Comparison of ENCODE assay signal across 18 cellular contexts in the genomic region with DNA sequence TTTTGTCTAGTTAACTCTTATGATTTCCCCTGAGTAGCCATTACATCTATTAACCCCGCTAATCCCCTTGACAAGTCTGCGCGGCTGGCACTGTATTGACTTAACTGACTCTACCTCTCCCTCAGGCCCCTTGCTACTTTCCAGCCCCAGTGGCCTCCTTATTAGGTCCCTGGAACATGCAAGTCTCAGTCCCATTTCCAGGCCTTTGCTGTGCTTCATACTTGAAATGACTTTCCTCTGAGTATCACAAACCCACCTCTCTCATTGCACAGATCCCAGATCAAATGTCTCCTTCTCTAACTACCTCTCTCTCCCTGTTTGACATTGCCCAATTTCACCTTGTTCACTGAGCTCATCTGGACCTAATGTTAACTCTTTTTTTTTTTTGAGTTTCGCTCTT. TPM values are rescaled to one million over a fixed set of nuclear protein-coding genes. Genes with fewer than 3 reads are reported as not detected.
DNase-seq lines count a peak whose midpoint lies in the region; ATAC-seq and TF ChIP-seq lines count a peak whose summit lies in the region.
"Had no signal": no experiment of that assay in that cellular context is flagged by ENCODE, and none has a peak within 500 bp of the region (broad histone marks: within the 10 kb centered on the region; RNA-seq: fewer than 3 reads in every experiment).

No MANE protein-coding gene starts in this region.

- H2AFZ ChIP-seq in Karpas-422 (ENCODE audit: low read length): no peak overlapping the region

- no peak for ATAC-seq in central memory CD8-positive, alpha-beta T cell (replicated peaks; ENCODE audit: extremely low read depth, poor library complexity, severe bottlenecking)
- ATAC-seq in mucosa of descending colon: no peak
- ATAC-seq in HG03097 (IDR thresholded peaks at IDR 0.05; ENCODE audit: low FRiP score, unreplicated experiment): no peak
- ATAC-seq in sciatic nerve: no peak

- no peak for DNase-seq in T-helper 2 cell treated with Interferon-gamma antibody and Interleukin-4, amounts not matched to agents 5 μg/mL and 100 μg/mL, for 36 hours (ENCODE audit: low spot score)
- no peak for DNase-seq in T-helper 2 cell
- no peak for DNase-seq in Karpas-422
- no peak for DNase-seq in central memory CD8-positive, alpha-beta T cell (ENCODE audit: low spot score in 2 of 2)
- no peak for DNase-seq in neural crest cell (ENCODE audit: low read depth, low spot score)
- DNase-seq in mucosa of descending colon: no peak
- no peak for DNase-seq in sciatic nerve (ENCODE audit: low spot score)
- DNase-seq: 8988T; activated CD4-positive, alpha-beta T cell treated with anti-CD3 and anti-CD28 coated beads, Interleukin-2, amount 50 U/mL, for 48 hours; NCI-H1436; NCI-H446 treated with DMSO at 0.1 percent for 48 hours; SHP77; T1000 had no signal

- H4K20me1 ChIP-seq in Karpas-422 (ENCODE audit: insufficient read depth, low read depth, low read length): no peaks in the 10 kb centered on the region; the same call in 1 of the 2 replicates

- H3K9ac ChIP-seq in Karpas-422 (ENCODE audit: low read length): no peak overlapping the region

- peak overlapping the region; percentile 51 for H3K27ac Mint-ChIP-seq in T-helper 2 cell treated with Interferon-gamma antibody and Interleukin-4, amounts not matched to agents 5 μg/mL and 100 μg/mL, for 36 hours
- H3K27ac Mint-ChIP-seq in central memory CD8-positive, alpha-beta T cell (ENCODE audit: low read depth): no peak overlapping the region
- H3K27ac Mint-ChIP-seq in neural crest cell (ENCODE audit: unreplicated experiment): no peak overlapping the region

- H3K27me3 Mint-ChIP-seq in T-helper 2 cell treated with Interferon-gamma antibody and Interleukin-4, amounts not matched to agents 5 μg/mL and 100 μg/mL, for 36 hours (ENCODE audit: low read depth): peaks cover 10% of the 10 kb centered on the region
- peaks cover 15% of the 10 kb centered on the region for H3K27me3 Mint-ChIP-seq in central memory CD8-positive, alpha-beta T cell
- peaks cover 57% of the 10 kb centered on the region for H3K27me3 Mint-ChIP-seq in neural crest cell (ENCODE audit: low read depth)

- intact Hi-C loops in mucosa of descending colon (cut with DNase I, micrococcal nuclease) (no loop called here), sciatic nerve (cut with DNase I) (no loop called here)

- H3K4me3 Mint-ChIP-seq in T-helper 2 cell treated with Interferon-gamma antibody and Interleukin-4, amounts not matched to agents 5 μg/mL and 100 μg/mL, for 36 hours: peak overlapping the region; percentile 44
- H3K4me3 Mint-ChIP-seq in central memory CD8-positive, alpha-beta T cell: peak overlapping the region; percentile 21
- peak overlapping the region; percentile 89 for H3K4me3 Mint-ChIP-seq in neural crest cell

- H3K9me2 ChIP-seq in Karpas-422 (replicated peaks; ENCODE audit: insufficient read depth, low read length): no peaks in the 10 kb centered on the region

- no peak overlapping the region for H3K4me3 ChIP-seq in Karpas-422 (ENCODE audit: low read length)
- H3K4me3 ChIP-seq in mucosa of descending colon: no peak overlapping the region
- H3K4me3 ChIP-seq: thoracic aorta had no signal

- no peaks in the 10 kb centered on the region for H3K9me3 Mint-ChIP-seq in T-helper 2 cell treated with Interferon-gamma antibody and Interleukin-4, amounts not matched to agents 5 μg/mL and 100 μg/mL, for 36 hours
- H3K9me3 Mint-ChIP-seq in central memory CD8-positive, alpha-beta T cell: no peaks in the 10 kb centered on the region
- no peaks in the 10 kb centered on the region for H3K9me3 Mint-ChIP-seq in neural crest cell

- peak overlapping the region; percentile 92 for H3K27ac ChIP-seq in Karpas-422 (ENCODE audit: low read length)
- H3K27ac ChIP-seq: C4-2B, thoracic aorta had no signal

- H3K36me3 ChIP-seq in Karpas-422 (ENCODE audit: insufficient read depth, low read length) (peaks cover 15% of the 10 kb centered on the region), mucosa of descending colon (ENCODE audit: low read depth) (no peaks in the 10 kb centered on the region)
- H3K36me3 ChIP-seq: thoracic aorta had no signal

- H3K4me2 ChIP-seq in Karpas-422 (ENCODE audit: low read depth, low read length, poor library complexity, severe bottlenecking): no peak overlapping the region

- no peak for TF ChIP-seq CTCF in neural crest cell (conservative IDR thresholded peaks at IDR 0.05)
- no peak for TF ChIP-seq CTCF in mucosa of descending colon (IDR thresholded peaks at IDR 0.05)

- H3K9me3 ChIP-seq in Karpas-422 (ENCODE audit: low read length): no peaks in the 10 kb centered on the region
- no peaks in the 10 kb centered on the region for H3K9me3 ChIP-seq in mucosa of descending colon
- H3K9me3 ChIP-seq: thoracic aorta had no signal

- H3K4me1 ChIP-seq in Karpas-422 (ENCODE audit: low read length): peaks cover 43% of the 10 kb centered on the region
- peaks cover 17% of the 10 kb centered on the region for H3K4me1 ChIP-seq in mucosa of descending colon (ENCODE audit: low read depth)

- H3K36me3 Mint-ChIP-seq in T-helper 2 cell treated with Interferon-gamma antibody and Interleukin-4, amounts not matched to agents 5 μg/mL and 100 μg/mL, for 36 hours (ENCODE audit: low read depth): peaks cover 20% of the 10 kb centered on the region
- peaks cover 12% of the 10 kb centered on the region for H3K36me3 Mint-ChIP-seq in central memory CD8-positive, alpha-beta T cell (ENCODE audit: insufficient read depth)
- peaks cover 5% of the 10 kb centered on the region for H3K36me3 Mint-ChIP-seq in neural crest cell (ENCODE audit: low read depth)

- H3K4me1 Mint-ChIP-seq in T-helper 2 cell treated with Interferon-gamma antibody and Interleukin-4, amounts not matched to agents 5 μg/mL and 100 μg/mL, for 36 hours (ENCODE audit: low read depth): peaks cover 15% of the 10 kb centered on the region
- peaks cover 35% of the 10 kb centered on the region for H3K4me1 Mint-ChIP-seq in central memory CD8-positive, alpha-beta T cell
- peaks cover 29% of the 10 kb centered on the region for H3K4me1 Mint-ChIP-seq in neural crest cell

- peaks cover 16% of the 10 kb centered on the region for H3K79me2 ChIP-seq in Karpas-422 (ENCODE audit: low read length)

- H3K27me3 ChIP-seq in Karpas-422 (ENCODE audit: low read length): no peaks in the 10 kb centered on the region

RNA-seq across cellular contexts. Expression of a gene that starts 13.2 kb away (rescaled TPM):
- 20.7 and 49.8 TPM in 2 replicates for total RNA-seq in Karpas-422 (2014; rRNA removed; shearing (Covaris generic); ENCODE audit: low replicate concordance)
- total RNA-seq in neural crest cell: 3.0 and 4.2 TPM in 2 replicates
- 10 to 100 TPM in 1 of 3 donors, 1 to 10 TPM in 2; 2.9 to 35.5 (median 4.1) TPM for total RNA-seq in mucosa of descending colon
- total RNA-seq in sciatic nerve: 47.7 TPM

RNA-seq across cellular contexts. Expression of a gene that starts 17.5 kb away (rescaled TPM):
- not detected in 2 replicates for total RNA-seq in Karpas-422 (2014; rRNA removed; shearing (Covaris generic); ENCODE audit: low replicate concordance)
- total RNA-seq in neural crest cell (not detected in 2 replicates), mucosa of descending colon (under 1 TPM in 2 of 3 donors, not detected in 1; 0.14 to 0.51 TPM), sciatic nerve (0.58 TPM)
- total RNA-seq: fibroblast of villous mesenchyme, renal cortical epithelial cell had no signal

RNA-seq across cellular contexts. Expression of a gene that starts 45.4 kb away (rescaled TPM):
- 5.8 and 14.8 TPM in 2 replicates for total RNA-seq in Karpas-422 (2014; rRNA removed; shearing (Covaris generic); ENCODE audit: low replicate concordance)
- not detected in 2 replicates for total RNA-seq in neural crest cell
- total RNA-seq in mucosa of descending colon: 10 to 100 TPM in 1 of 3 donors, 1 to 10 TPM in 1, not detected in 1; 3.6 to 14.5 TPM
- total RNA-seq in sciatic nerve: 15.5 TPM
- total RNA-seq: fibroblast of villous mesenchyme had no signal

RNA-seq across cellular contexts. Expression of a gene that starts 54.7 kb away (rescaled TPM):
- total RNA-seq in Karpas-422 (2014; rRNA removed; shearing (Covaris generic); ENCODE audit: low replicate concordance): 0.58 and 7.9 TPM in 2 replicates
- not detected in 2 replicates for total RNA-seq in neural crest cell
- total RNA-seq in mucosa of descending colon: 1 to 10 TPM in 1 of 3 donors, under 1 TPM in 1, not detected in 1; 0.41 to 2.7 TPM
- 2.4 TPM for total RNA-seq in sciatic nerve
- total RNA-seq: fibroblast of villous mesenchyme had no signal

RNA-seq across cellular contexts. Expression of a gene that starts 59.7 kb away (rescaled TPM):
- 1.0 TPM in 1 of 2 replicates, not detected in the other for total RNA-seq in Karpas-422 (2014; rRNA removed; shearing (Covaris generic); ENCODE audit: low replicate concordance)
- total RNA-seq in neural crest cell: not detected in 2 replicates
- 1 to 10 TPM in 2 of 3 donors, not detected in 1; 3.5 to 7.9 TPM for total RNA-seq in mucosa of descending colon
- total RNA-seq in sciatic nerve: 4.1 TPM
- total RNA-seq: fibroblast of villous mesenchyme, renal cortical epithelial cell had no signal

Comparison
In these comparisons a context has a peak if more than half of its experiments do, and no peak if none do; other contexts are left out.
1. H3K4me3 Mint-ChIP-seq: peak in every context shown above with its lines; median percentile 89 in neural crest cell; 44 in T-helper 2 cell treated with Interferon-gamma antibody and Interleukin-4, amounts not matched to agents 5 μg/mL and 100 μg/mL, for 36 hours; 21 in central memory CD8-positive, alpha-beta T cell.